2 cellular contexts compared by ENCODE assay signal in the genomic region with DNA sequence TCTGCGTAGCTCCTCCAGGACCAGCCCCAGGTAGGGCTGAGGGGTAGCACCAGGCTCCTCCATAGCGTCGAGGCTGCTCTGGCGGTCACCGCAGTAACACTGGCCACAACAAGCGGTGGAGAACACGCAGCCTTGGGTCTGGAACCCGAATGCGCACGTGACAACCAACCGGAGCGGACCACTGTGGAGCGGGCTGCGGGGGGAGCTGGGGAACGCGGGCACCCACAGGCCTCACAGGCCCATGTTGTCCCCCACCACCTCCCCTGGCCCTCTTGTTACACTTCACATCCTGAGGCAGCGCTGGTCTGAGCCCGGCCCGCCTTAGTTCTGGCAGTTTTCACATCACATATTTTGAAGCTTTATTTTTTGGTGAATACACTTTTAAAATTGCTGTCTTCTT. TPM values are rescaled to one million over a fixed set of nuclear protein-coding genes. Genes with fewer than 3 reads are reported as not detected.
"Had no signal": no experiment of that assay in that cellular context is flagged by ENCODE, and none has a peak within 500 bp of the region (broad histone marks: within the 10 kb centered on the region; RNA-seq: fewer than 3 reads in every experiment).

A gene with protein sequence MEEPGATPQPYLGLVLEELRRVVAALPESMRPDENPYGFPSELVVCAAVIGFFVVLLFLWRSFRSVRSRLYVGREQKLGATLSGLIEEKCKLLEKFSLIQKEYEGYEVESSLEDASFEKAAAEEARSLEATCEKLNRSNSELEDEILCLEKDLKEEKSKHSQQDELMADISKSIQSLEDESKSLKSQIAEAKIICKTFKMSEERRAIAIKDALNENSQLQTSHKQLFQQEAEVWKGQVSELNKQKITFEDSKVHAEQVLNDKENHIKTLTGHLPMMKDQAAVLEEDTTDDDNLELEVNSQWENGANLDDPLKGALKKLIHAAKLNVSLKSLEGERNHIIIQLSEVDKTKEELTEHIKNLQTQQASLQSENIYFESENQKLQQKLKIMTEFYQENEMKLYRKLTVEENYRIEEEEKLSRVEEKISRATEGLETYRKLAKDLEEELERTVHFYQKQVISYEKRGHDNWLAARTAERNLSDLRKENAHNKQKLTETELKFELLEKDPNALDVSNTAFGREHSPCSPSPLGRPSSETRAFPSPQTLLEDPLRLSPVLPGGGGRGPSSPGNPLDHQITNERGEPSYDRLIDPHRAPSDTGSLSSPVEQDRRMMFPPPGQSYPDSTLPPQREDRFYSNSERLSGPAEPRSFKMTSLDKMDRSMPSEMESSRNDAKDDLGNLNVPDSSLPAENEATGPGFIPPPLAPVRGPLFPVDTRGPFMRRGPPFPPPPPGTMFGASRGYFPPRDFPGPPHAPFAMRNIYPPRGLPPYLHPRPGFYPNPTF (minus strand): TSS at position 101 of the 400 bp plus-strand sequence. CDS start 38 bp downstream, at position 63.

RNA-seq across cellular contexts. Expression of the gene that starts here (rescaled TPM):
- total RNA-seq: dermis blood vessel endothelial cell, glomerular endothelial cell had no signal
